In genomic region chr2:55233658-55233940, GRCh38 we compare ENCODE assay signal across 9 cellular contexts. TPM values are rescaled to one million over a fixed set of nuclear protein-coding genes. Genes with fewer than 3 reads are reported as not detected.
A peak's percentile ranks its signal among the peaks of the same experiment; 100 is the strongest.
DNase-seq lines count a peak whose midpoint lies in the region; ATAC-seq and TF ChIP-seq lines count a peak whose summit lies in the region.
"Had no signal": no experiment of that assay in that cellular context is flagged by ENCODE, and none has a peak within 500 bp of the region (broad histone marks: within the 10 kb centered on the region; RNA-seq: fewer than 3 reads in every experiment).

No MANE protein-coding gene starts in this region.

- H3K27ac Mint-ChIP-seq in progenitor cell of endocrine pancreas = peak overlapping the region; percentile 99

- peak overlapping the region; percentile 94 for H3K4me2 ChIP-seq in fibroblast of lung (ENCODE audit: extremely low read depth, insufficient read depth, low read length)

- no peaks in the 10 kb centered on the region for H3K27me3 Mint-ChIP-seq in progenitor cell of endocrine pancreas

- ATAC-seq in GM19035 (IDR thresholded peaks at IDR 0.05; ENCODE audit: unreplicated experiment) = no peak
- no peak for ATAC-seq in HG02840 (IDR thresholded peaks at IDR 0.05; ENCODE audit: low FRiP score, unreplicated experiment)

- H3K27ac ChIP-seq in SJSA1 = no peak overlapping the region
- peak overlapping the region; percentile 99 for H3K27ac ChIP-seq in fibroblast of lung (ENCODE audit: insufficient read depth, low read length)

- no peak for DNase-seq in SJSA1 (ENCODE audit: low read depth in 1 of 2, low spot score in 2 of 2)
- DNase-seq in fibroblast of lung (ENCODE audit: low read depth in 2 of 2) = no peak
- DNase-seq in progenitor cell of endocrine pancreas (ENCODE audit: low spot score, unreplicated experiment) = no peak
- no peak for DNase-seq in SHP77 treated with DMSO at 0.1 percent for 48 hours (lab: John Stamatoyannopoulos, UW)
- DNase-seq in activated CD4-positive, alpha-beta T cell treated with anti-CD3 and anti-CD28 coated beads for 4 hours = no peak
- DNase-seq: hippocampal formation had no signal

- H3K36me3 ChIP-seq in ES-I3 (ENCODE audit: insufficient read depth, low read length) (peaks cover 25% of the 10 kb centered on the region), SJSA1 (peaks cover 61% of the 10 kb centered on the region), fibroblast of lung (ENCODE audit: control insufficient read depth, insufficient read depth, low read length) (peaks cover 5% of the 10 kb centered on the region)

- no peak overlapping the region for H2AFZ ChIP-seq in fibroblast of lung (ENCODE audit: low read length)

- peaks cover 14% of the 10 kb centered on the region for H3K36me3 Mint-ChIP-seq in progenitor cell of endocrine pancreas (ENCODE audit: insufficient read depth)

- peaks cover 35% of the 10 kb centered on the region for H3K79me2 ChIP-seq in fibroblast of lung (ENCODE audit: control insufficient read depth, insufficient read depth, low read length)

- peaks cover 29% of the 10 kb centered on the region for H3K4me1 Mint-ChIP-seq in progenitor cell of endocrine pancreas (ENCODE audit: low read depth)

- H3K4me1 ChIP-seq in ES-I3 (ENCODE audit: insufficient read depth, low read length) (no peaks in the 10 kb centered on the region), SJSA1 (replicated peaks) (peaks cover 14% of the 10 kb centered on the region; the same call in 1 of the 2 replicates), fibroblast of lung (ENCODE audit: control insufficient read depth, extremely low read depth, insufficient read depth, low read length) (peaks cover 5% of the 10 kb centered on the region)

- H3K9ac ChIP-seq in ES-I3 (ENCODE audit: low read depth, low read length) = peak overlapping the region; percentile 95
- no peak overlapping the region for H3K9ac ChIP-seq in fibroblast of lung (ENCODE audit: insufficient read depth, low read length)

- no peaks in the 10 kb centered on the region for H3K9me3 ChIP-seq in ES-I3 (ENCODE audit: control insufficient read depth, insufficient read depth, low read length)
- H3K9me3 ChIP-seq in SJSA1 (replicated peaks) = no peaks in the 10 kb centered on the region
- H3K9me3 ChIP-seq in fibroblast of lung (ENCODE audit: control insufficient read depth, insufficient read depth, low read depth, low read length) = no peaks in the 10 kb centered on the region

- H3K27me3 ChIP-seq in SJSA1 (replicated peaks) (no peaks in the 10 kb centered on the region), fibroblast of lung (ENCODE audit: control insufficient read depth, insufficient read depth, low read length) (no peaks in the 10 kb centered on the region)

- no peaks in the 10 kb centered on the region for H4K20me1 ChIP-seq in fibroblast of lung (ENCODE audit: control insufficient read depth, extremely low read depth, insufficient read depth, low read length)

- no peaks in the 10 kb centered on the region for H3K9me3 Mint-ChIP-seq in progenitor cell of endocrine pancreas (ENCODE audit: low read depth)

- H3K4me3 Mint-ChIP-seq in progenitor cell of endocrine pancreas (ENCODE audit: low read depth) = peak overlapping the region; percentile 99

- peak overlapping the region; percentile 72 for H3K4me3 ChIP-seq in SJSA1
- H3K4me3 ChIP-seq in fibroblast of lung (replicated peaks in 1 of 4; ENCODE audit: control extremely low read depth in 1 of 4, insufficient read depth in 1 of 4, low read depth in 3 of 4, low read length in 4 of 4) = peak overlapping the region; percentile 95 to 99 (median 98)

- TF ChIP-seq CTCF in fibroblast of lung (conservative IDR thresholded peaks at IDR 0.05 in 1 of 2, IDR thresholded peaks at IDR 0.05 in 1 of 2; ENCODE audit: low read depth in 1 of 2, low read length in 2 of 2) = no peak
- TF ChIP-seq CTCF in progenitor cell of endocrine pancreas (IDR thresholded peaks at IDR 0.05; ENCODE audit: unreplicated experiment) = no peak

RNA-seq across cellular contexts. Expression of gene RPS27A, which starts 1.1 kb away (rescaled TPM):
- total RNA-seq in SJSA1 (2014; rRNA removed; shearing (Covaris generic)) = 1,776 and 2,070 TPM in 2 replicates
- total RNA-seq in fibroblast of lung = 679 and 797 TPM in 2 replicates
- polyA plus RNA-seq in fibroblast of lung = 1,824 and 2,117 TPM in 2 replicates
- polyA plus RNA-seq in fibroblast of lung (2012) = 1,557 and 2,041 TPM in 2 replicates
- polyA minus RNA-seq in fibroblast of lung (ENCODE audit: low replicate concordance) = 27.7 and 29.7 TPM in 2 replicates
- total RNA-seq in progenitor cell of endocrine pancreas = 807 and 898 TPM in 2 replicates

RNA-seq across cellular contexts. Expression of gene CLHC1, which starts 1.5 kb away (rescaled TPM):
- 6.6 and 15.9 TPM in 2 replicates for total RNA-seq in SJSA1 (2014; rRNA removed; shearing (Covaris generic))
- total RNA-seq in fibroblast of lung (7.2 and 11.9 TPM in 2 replicates), progenitor cell of endocrine pancreas (33.8 and 43.9 TPM in 2 replicates)
- 2.5 and 6.5 TPM in 2 replicates for polyA plus RNA-seq in fibroblast of lung
- polyA plus RNA-seq in fibroblast of lung (2012) = 2.4 and 5.2 TPM in 2 replicates
- polyA minus RNA-seq in fibroblast of lung (ENCODE audit: low replicate concordance) = not detected in 2 replicates

RNA-seq across cellular contexts. Expression of gene MTIF2, which starts 35.4 kb away (rescaled TPM):
- 35.0 and 50.5 TPM in 2 replicates for total RNA-seq in SJSA1 (2014; rRNA removed; shearing (Covaris generic))
- 49.8 and 54.0 TPM in 2 replicates for total RNA-seq in fibroblast of lung
- 22.8 and 24.5 TPM in 2 replicates for polyA plus RNA-seq in fibroblast of lung
- 22.3 and 24.2 TPM in 2 replicates for polyA plus RNA-seq in fibroblast of lung (2012)
- polyA minus RNA-seq in fibroblast of lung (ENCODE audit: low replicate concordance) = 4.4 and 7.0 TPM in 2 replicates
- 22.7 and 24.5 TPM in 2 replicates for total RNA-seq in progenitor cell of endocrine pancreas
